1 cellular context compared by ENCODE assay signal in the genomic region with DNA sequence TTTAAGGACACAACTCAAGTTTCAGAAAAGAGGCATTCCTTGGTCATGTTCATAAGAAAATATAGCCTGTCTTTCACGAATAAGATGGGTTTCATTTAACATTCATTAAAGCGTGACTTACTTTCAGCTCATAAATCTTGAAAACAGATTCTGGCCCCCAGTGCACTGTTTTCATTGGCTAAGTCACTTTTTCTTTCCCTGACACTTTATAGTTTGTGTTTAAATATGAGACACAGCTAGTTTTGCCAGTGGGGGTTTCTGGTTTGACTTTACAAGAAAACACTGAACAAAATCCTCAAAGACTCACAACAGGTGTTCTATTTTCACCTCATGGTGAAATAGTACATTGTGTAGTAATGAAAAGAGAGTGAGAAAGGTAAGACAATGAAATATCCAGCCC.
TF ChIP-seq lines count a peak whose summit lies in the region.

No MANE protein-coding gene starts in this region.

TF ChIP-seq in HCT116, 20 proteins besides CTCF, POLR2A, EP300 and RAD21 (continued from another document):
- TF ChIP-seq, protein P1, sequence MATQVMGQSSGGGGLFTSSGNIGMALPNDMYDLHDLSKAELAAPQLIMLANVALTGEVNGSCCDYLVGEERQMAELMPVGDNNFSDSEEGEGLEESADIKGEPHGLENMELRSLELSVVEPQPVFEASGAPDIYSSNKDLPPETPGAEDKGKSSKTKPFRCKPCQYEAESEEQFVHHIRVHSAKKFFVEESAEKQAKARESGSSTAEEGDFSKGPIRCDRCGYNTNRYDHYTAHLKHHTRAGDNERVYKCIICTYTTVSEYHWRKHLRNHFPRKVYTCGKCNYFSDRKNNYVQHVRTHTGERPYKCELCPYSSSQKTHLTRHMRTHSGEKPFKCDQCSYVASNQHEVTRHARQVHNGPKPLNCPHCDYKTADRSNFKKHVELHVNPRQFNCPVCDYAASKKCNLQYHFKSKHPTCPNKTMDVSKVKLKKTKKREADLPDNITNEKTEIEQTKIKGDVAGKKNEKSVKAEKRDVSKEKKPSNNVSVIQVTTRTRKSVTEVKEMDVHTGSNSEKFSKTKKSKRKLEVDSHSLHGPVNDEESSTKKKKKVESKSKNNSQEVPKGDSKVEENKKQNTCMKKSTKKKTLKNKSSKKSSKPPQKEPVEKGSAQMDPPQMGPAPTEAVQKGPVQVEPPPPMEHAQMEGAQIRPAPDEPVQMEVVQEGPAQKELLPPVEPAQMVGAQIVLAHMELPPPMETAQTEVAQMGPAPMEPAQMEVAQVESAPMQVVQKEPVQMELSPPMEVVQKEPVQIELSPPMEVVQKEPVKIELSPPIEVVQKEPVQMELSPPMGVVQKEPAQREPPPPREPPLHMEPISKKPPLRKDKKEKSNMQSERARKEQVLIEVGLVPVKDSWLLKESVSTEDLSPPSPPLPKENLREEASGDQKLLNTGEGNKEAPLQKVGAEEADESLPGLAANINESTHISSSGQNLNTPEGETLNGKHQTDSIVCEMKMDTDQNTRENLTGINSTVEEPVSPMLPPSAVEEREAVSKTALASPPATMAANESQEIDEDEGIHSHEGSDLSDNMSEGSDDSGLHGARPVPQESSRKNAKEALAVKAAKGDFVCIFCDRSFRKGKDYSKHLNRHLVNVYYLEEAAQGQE (IDR thresholded peaks at IDR 0.05; ENCODE audit: low read depth) = no peak
- TF ChIP-seq EZH2 (IDR thresholded peaks at IDR 0.05) (no peak), YY1 (IDR thresholded peaks at IDR 0.05; ENCODE audit: extremely low read depth, insufficient replicate concordance, low read depth, low read length) (no peak), CEBPB (IDR thresholded peaks at IDR 0.05; ENCODE audit: low read depth) (no peak), SRF (IDR thresholded peaks at IDR 0.05; ENCODE audit: low read depth) (no peak), ZBTB33 (IDR thresholded peaks at IDR 0.05; ENCODE audit: extremely low read depth, insufficient replicate concordance, low read length) (no peak), POLR2AphosphoS5 (IDR thresholded peaks at IDR 0.05; ENCODE audit: low read depth, low read length) (no peak), MAX (IDR thresholded peaks at IDR 0.05) (no peak), ATF3 (IDR thresholded peaks at IDR 0.05) (no peak), JUND (IDR thresholded peaks at IDR 0.05) (no peak), CBX3 (IDR thresholded peaks at IDR 0.05; ENCODE audit: low read depth) (no peak), EZH2phosphoT487 (IDR thresholded peaks at IDR 0.05; ENCODE audit: borderline replicate concordance) (no peak), FOSL1 (IDR thresholded peaks at IDR 0.05; ENCODE audit: low read depth) (no peak), SIN3A (IDR thresholded peaks at IDR 0.05; ENCODE audit: low read depth) (no peak), TCF7L2 (IDR thresholded peaks at IDR 0.05; ENCODE audit: borderline replicate concordance, extremely low read depth, insufficient read depth, insufficient read length) (no peak), ELF1 (IDR thresholded peaks at IDR 0.05; ENCODE audit: borderline replicate concordance, low read depth) (no peak)
